Comparison of ENCODE assay signal across 8 cellular contexts in the genomic region with DNA sequence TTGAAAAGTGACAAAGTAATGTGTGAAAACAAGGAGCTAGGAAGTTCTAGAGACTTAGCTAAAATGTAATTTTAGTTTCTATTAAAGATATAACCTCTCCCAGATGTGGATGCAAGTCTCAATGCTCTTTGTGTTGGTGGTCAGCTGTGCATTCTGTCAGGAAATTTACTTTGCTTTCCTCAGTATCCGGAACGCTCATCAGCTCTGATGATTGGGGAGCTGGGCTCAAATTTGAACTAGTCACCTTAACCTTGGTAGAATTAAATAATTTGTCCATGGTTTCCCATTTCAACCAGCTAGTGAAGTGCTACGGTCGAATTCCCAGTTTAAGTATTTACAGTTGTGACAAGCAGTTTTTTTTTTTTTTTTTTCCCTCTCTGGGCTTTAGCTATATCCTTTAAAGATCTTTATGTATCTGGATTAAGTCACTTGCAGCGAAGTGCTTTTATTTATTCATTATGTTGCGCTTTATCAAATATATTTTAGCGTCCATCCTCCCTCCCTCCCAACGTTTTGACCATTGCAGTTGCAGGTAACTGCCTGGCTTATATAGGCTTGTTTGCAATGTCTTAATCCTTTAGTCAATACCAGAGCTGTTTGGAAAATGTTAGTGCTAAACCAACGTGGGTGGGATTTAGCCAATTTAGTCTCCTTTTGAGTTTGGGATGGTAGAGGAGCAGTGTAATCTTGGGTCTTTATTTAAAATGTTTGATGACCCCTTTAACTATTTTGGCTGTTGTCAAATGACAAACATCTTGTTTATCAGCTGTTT. TPM values are rescaled to one million over a fixed set of nuclear protein-coding genes. Genes with fewer than 3 reads are reported as not detected.
DNase-seq lines count a peak whose midpoint lies in the region; TF ChIP-seq lines count a peak whose summit lies in the region.

No MANE protein-coding gene starts in this region.

- CTCF ChIA-PET in PC-9 (lab: Charles Lee), result interaction anchor here (0.6 kb wide), 2 partner anchors 8 to 1101 kb away, joined by 7 to 8 read pairs; no protein-coding TSS in a partner anchor

- H3K4me3 ChIP-seq in PC-9 (peak overlapping the region; percentile 96), esophagus muscularis mucosa (peak overlapping the region; percentile 66 to 75 (median 70)), prostate gland (peak overlapping the region; percentile 53 to 57)

- H3K27ac ChIP-seq in PC-9 (no peak overlapping the region), esophagus muscularis mucosa (replicated peaks in 1 of 4) (peak overlapping the region; percentile 85 to 90 (median 86)), prostate gland (peak overlapping the region; percentile 83 to 87)

- peaks cover 59% of the 10 kb centered on the region for H4K20me1 ChIP-seq in PC-9 (ENCODE audit: insufficient read depth)

- no peaks in the 10 kb centered on the region for H3K9me3 ChIP-seq in ES-I3 (ENCODE audit: control insufficient read depth, insufficient read depth, low read length)
- no peaks in the 10 kb centered on the region for H3K9me3 ChIP-seq in PC-9 (ENCODE audit: insufficient read depth, low read depth)
- peaks cover 0 to 3% (median 0%) of the 10 kb centered on the region in 4 donors for H3K9me3 ChIP-seq in esophagus muscularis mucosa
- no peaks in the 10 kb centered on the region for H3K9me3 ChIP-seq in prostate gland

- H3K36me3 ChIP-seq in ES-I3 (ENCODE audit: insufficient read depth, low read length) (peaks cover 3% of the 10 kb centered on the region; the same call in 1 of the 2 replicates), PC-9 (ENCODE audit: low read depth) (peaks cover 9% of the 10 kb centered on the region), esophagus muscularis mucosa (peaks cover 0 to 4% (median 0%) of the 10 kb centered on the region in 4 donors), prostate gland (no peaks in the 10 kb centered on the region)

- no TSS peak for BruUV-seq in PC-9 (replicated peaks; lab: Mats Ljungman, UMichigan)

- DNase-seq in PC-9 (no peak), esophagus muscularis mucosa (ENCODE audit: extremely low spot score) (no peak), prostate gland (ENCODE audit: low spot score) (no peak), GDM1 (lab: John Stamatoyannopoulos, UW) (no peak), COLO668 (lab: John Stamatoyannopoulos, UW; ENCODE audit: unreplicated experiment) (no peak)
- no peak for DNase-seq in activated effector memory CD4-positive, alpha-beta T cell treated with Interleukin-2 at 50 U/mL for 16 hours
- DNase-seq in activated CD4-positive, alpha-beta T cell treated with anti-CD3 and anti-CD28 coated beads for 48 hours, result no peak

- peaks cover 70% of the 10 kb centered on the region for H3K79me2 ChIP-seq in PC-9 (ENCODE audit: low read depth)

- TF ChIP-seq EP300 in esophagus muscularis mucosa (IDR thresholded peaks at IDR 0.05), result no peak

- peaks cover 33% of the 10 kb centered on the region for H3F3A ChIP-seq in PC-9 (ENCODE audit: insufficient read depth, low read depth)

- WGBS in esophagus muscularis mucosa, result 36% methylated on average over 9 of the region's 9 CpGs
- WGBS in prostate gland, result under 1% methylated on average over 9 of the region's 9 CpGs

- POLR2A ChIA-PET in PC-9 (lab: Charles Lee; ENCODE audit: unreplicated experiment), result interaction anchor here (0.6 to 0.8 kb wide), 4 partner anchors 8 to 353 kb away, joined by 3 to 14 read pairs (median 8); a partner anchor contains a TSS

- H3K9me2 ChIP-seq in PC-9 (ENCODE audit: insufficient read depth), result no peaks in the 10 kb centered on the region

- no peak for TF ChIP-seq CTCF in PC-9 (conservative IDR thresholded peaks at IDR 0.05)
- no peak for TF ChIP-seq CTCF in esophagus muscularis mucosa (IDR thresholded peaks at IDR 0.05)
- TF ChIP-seq CTCF in prostate gland (IDR thresholded peaks at IDR 0.05), result no peak

- TF ChIP-seq POLR2A in esophagus muscularis mucosa (IDR thresholded peaks at IDR 0.05; ENCODE audit: low read depth) (no peak), prostate gland (IDR thresholded peaks at IDR 0.05) (no peak)

- no peaks in the 10 kb centered on the region for H3K27me3 ChIP-seq in PC-9 (ENCODE audit: insufficient read depth, low read depth)
- H3K27me3 ChIP-seq in esophagus muscularis mucosa, result no peaks in the 10 kb centered on the region
- H3K27me3 ChIP-seq in prostate gland (replicated peaks; ENCODE audit: insufficient read depth), result no peaks in the 10 kb centered on the region

- intact Hi-C loops in PC-9 (cut with micrococcal nuclease; ENCODE audit: unreplicated experiment), result loop anchor here (10.0 kb wide), 1 partner anchor 80 kb away; no protein-coding TSS in a partner anchor
- intact Hi-C loops in esophagus muscularis mucosa (cut with DNase I), result no loop called here
- intact Hi-C loops in prostate gland (cut with DNase I), result no loop called here

- H3K9ac ChIP-seq in ES-I3 (ENCODE audit: low read depth, low read length), result peak overlapping the region; percentile 90

- no peak overlapping the region for H2AFZ ChIP-seq in PC-9

- H3K4me1 ChIP-seq in ES-I3 (ENCODE audit: insufficient read depth, low read length) (no peaks in the 10 kb centered on the region; the same call in 1 of the 2 replicates), PC-9 (replicated peaks; ENCODE audit: insufficient read depth) (peaks cover 28% of the 10 kb centered on the region), esophagus muscularis mucosa (peaks cover 0 to 44% (median 31%) of the 10 kb centered on the region in 4 donors), prostate gland (replicated peaks) (no peaks in the 10 kb centered on the region)

- peak overlapping the region; percentile 84 for H3K4me2 ChIP-seq in PC-9

RNA-seq across cellular contexts. Expression of a gene that starts 2.1 kb away (rescaled TPM):
- total RNA-seq in PC-9 (2021) (123 and 159 TPM in 2 replicates), esophagus muscularis mucosa (10 to 100 TPM; 54.2 to 90.1 (median 68.1) TPM), prostate gland (100 to 1,000 TPM in 1 of 2 donors, 10 to 100 TPM in 1; 68.0 to 126 TPM)

RNA-seq across cellular contexts. Expression of a gene that starts 43.3 kb away (rescaled TPM):
- total RNA-seq in PC-9 (2021) (0.48 and 1.4 TPM in 2 replicates), esophagus muscularis mucosa (1 to 10 TPM in 3 of 4 donors, under 1 TPM in 1; 0.65 to 2.9 (median 1.2) TPM), prostate gland (10 to 100 TPM in 1 of 2 donors, 1 to 10 TPM in 1; 1.4 to 18.0 TPM)
